17 cellular contexts compared by ENCODE assay signal in the genomic region with DNA sequence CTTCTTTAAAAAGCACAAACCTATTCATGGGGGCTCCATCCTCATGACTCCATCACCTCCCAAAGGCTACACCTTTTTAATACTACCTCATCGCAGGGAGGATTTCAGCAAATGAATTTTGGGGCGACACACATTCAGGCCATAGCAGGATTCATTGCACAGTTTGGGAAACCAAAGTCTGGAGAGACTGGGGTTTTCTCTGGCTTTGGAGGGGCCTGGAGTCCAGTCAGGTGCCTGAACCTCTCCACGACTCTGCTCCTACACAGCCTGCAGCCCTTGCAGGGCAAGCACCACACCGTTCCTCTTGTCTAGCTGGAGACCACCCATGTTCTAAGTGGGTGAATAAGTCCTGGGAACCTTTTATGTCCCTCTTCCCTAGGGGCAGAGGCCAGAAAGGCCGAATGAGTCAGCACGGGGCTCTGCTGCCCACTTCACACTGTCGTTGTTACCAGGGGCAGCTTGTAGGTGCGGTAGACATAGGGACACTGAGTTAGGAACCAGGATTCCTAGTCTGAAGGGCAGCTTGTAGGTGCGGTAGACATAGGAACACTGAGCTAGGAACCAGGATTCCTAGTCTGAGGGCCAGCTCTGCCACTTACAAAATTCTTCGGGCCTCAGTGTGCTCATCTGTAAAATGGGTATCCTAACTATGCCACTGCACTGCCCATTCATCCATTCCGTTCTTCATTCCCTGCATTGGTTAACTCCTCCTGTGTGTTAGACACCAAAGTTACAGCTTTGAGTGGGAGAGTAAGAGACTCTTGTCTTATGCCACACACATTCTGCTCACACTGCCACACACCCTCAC.
"Had no signal": no experiment of that assay in that cellular context is flagged by ENCODE, and none has a peak within 500 bp of the region (broad histone marks: within the 10 kb centered on the region; RNA-seq: fewer than 3 reads in every experiment).

No MANE protein-coding gene starts in this region.

- H3K36me3 Mint-ChIP-seq: activated naive CD4-positive, alpha-beta T cell treated with anti-CD3 and anti-CD28 coated beads, Interleukin-2, amount 10 ng/mL, durations not matched to agents 7 days and 5 days had no signal

- H3K4me1 Mint-ChIP-seq: activated CD4-positive, alpha-beta T cell treated with anti-CD3 and anti-CD28 coated beads, Interleukin-2, amount 10 ng/mL, durations not matched to agents 7 days and 5 days; activated naive CD4-positive, alpha-beta T cell treated with anti-CD3 and anti-CD28 coated beads, Interleukin-2, amount 10 ng/mL, durations not matched to agents 7 days and 5 days; nephron progenitor cell had no signal

- H3K9me3 ChIP-seq: mucosa of descending colon, upper lobe of right lung had no signal

- H3K27ac ChIP-seq: spleen, upper lobe of right lung had no signal

- H3K27me3 ChIP-seq: upper lobe of right lung had no signal

- H3K4me3 ChIP-seq: mucosa of descending colon, spleen, upper lobe of right lung had no signal

- H3K27ac Mint-ChIP-seq: activated CD4-positive, alpha-beta T cell treated with anti-CD3 and anti-CD28 coated beads, Interleukin-2, amount 10 ng/mL, durations not matched to agents 7 days and 5 days; activated naive CD4-positive, alpha-beta T cell treated with anti-CD3 and anti-CD28 coated beads, Interleukin-2, amount 10 ng/mL, durations not matched to agents 7 days and 5 days; nephron progenitor cell had no signal

- H3K4me3 Mint-ChIP-seq: activated CD4-positive, alpha-beta T cell treated with anti-CD3 and anti-CD28 coated beads, Interleukin-2, amount 10 ng/mL, durations not matched to agents 7 days and 5 days; activated naive CD4-positive, alpha-beta T cell treated with anti-CD3 and anti-CD28 coated beads, Interleukin-2, amount 10 ng/mL, durations not matched to agents 7 days and 5 days; nephron progenitor cell had no signal

- H3K36me3 ChIP-seq: spleen, upper lobe of right lung had no signal

- ATAC-seq: esophagus mucosa, mucosa of descending colon, SK-N-SH treated with all-trans-retinoic acid at 6 μM for 48 hours, upper lobe of right lung had no signal

- DNase-seq: activated CD4-positive, alpha-beta T cell treated with anti-CD3 and anti-CD28 coated beads, Interleukin-2, amount 10 ng/mL, durations not matched to agents 7 days and 5 days; activated effector memory CD4-positive, alpha-beta T cell treated with anti-CD3 and anti-CD28 coated beads, Interleukin-2, amount 50 U/mL, for 16 hours; activated naive CD4-positive, alpha-beta T cell treated with anti-CD3 and anti-CD28 coated beads, Interleukin-2, amount 10 ng/mL, durations not matched to agents 7 days and 5 days; amygdala; cerebellar nuclear complex; effector CD4-positive, alpha-beta T cell; hippocampal formation; mesenchymal stem cell; mucosa of descending colon; nephron progenitor cell; nucleus accumbens; spleen; stimulated activated CD4-positive, alpha-beta T cell treated with anti-CD3 and anti-CD28 coated beads, Interleukin-4, amount 100 ng/mL, for 24 hours; stimulated activated naive CD4-positive, alpha-beta T cell treated with Interleukin-2 at 50 U/mL for 16 hours; upper lobe of right lung had no signal

- H3K27me3 Mint-ChIP-seq: activated CD4-positive, alpha-beta T cell treated with anti-CD3 and anti-CD28 coated beads, Interleukin-2, amount 10 ng/mL, durations not matched to agents 7 days and 5 days; activated naive CD4-positive, alpha-beta T cell treated with anti-CD3 and anti-CD28 coated beads, Interleukin-2, amount 10 ng/mL, durations not matched to agents 7 days and 5 days had no signal

- H3K4me1 ChIP-seq: spleen, upper lobe of right lung had no signal
